ENCODE assay signal across 27 cellular contexts in genomic region chr7:103632972-103633371, GRCh38.
A peak's percentile ranks its signal among the peaks of the same experiment; 100 is the strongest.
DNase-seq lines count a peak whose midpoint lies in the region; ATAC-seq and TF ChIP-seq lines count a peak whose summit lies in the region.
"Had no signal": no experiment of that assay in that cellular context is flagged by ENCODE, and none has a peak within 500 bp of the region (broad histone marks: within the 10 kb centered on the region; RNA-seq: fewer than 3 reads in every experiment).

No MANE protein-coding gene starts in this region.

- intact Hi-C loops in activated T-helper 2 cell treated with anti-CD3 and anti-CD28 coated beads, Interferon-gamma antibody, Interleukin-2, Interleukin-4, amounts not matched to agents 10 μg/mL and 5 μg/mL and 100 μg/mL, durations not matched to agents 14 hours and 24 hours and 36 hours (cut with micrococcal nuclease) = no loop called here

- no peak overlapping the region for H3K9ac ChIP-seq in GM23248

- H3K4me1 Mint-ChIP-seq in activated T-helper 2 cell treated with anti-CD3 and anti-CD28 coated beads, Interferon-gamma antibody, Interleukin-2, Interleukin-4, amounts not matched to agents 10 μg/mL and 5 μg/mL and 100 μg/mL, durations not matched to agents 14 hours and 24 hours and 36 hours (ENCODE audit: low read depth) = no peaks in the 10 kb centered on the region
- H3K4me1 Mint-ChIP-seq: activated CD4-positive, alpha-beta T cell treated with anti-CD3 and anti-CD28 coated beads, Interleukin-2, amount 10 ng/mL, durations not matched to agents 7 days and 5 days; activated CD8-positive, alpha-beta memory T cell treated with anti-CD3 and anti-CD28 coated beads, Interleukin-2, amount 10 ng/mL, durations not matched to agents 7 days and 5 days; activated T-helper 17 cell treated with anti-CD3 and anti-CD28 coated beads, Interleukin-2, amount 50 U/mL, for 72 hours; CD4-positive, CD25-positive, alpha-beta regulatory T cell had no signal

- no peak overlapping the region for H3K27ac ChIP-seq in GM23248
- peak overlapping the region; percentile 64 for H3K27ac ChIP-seq in RWPE2 (ENCODE audit: poor library complexity, severe bottlenecking)
- H3K27ac ChIP-seq in epithelial cell of prostate = peak overlapping the region; percentile 27
- H3K27ac ChIP-seq: ascending aorta, esophagus muscularis mucosa, prostate gland, skin epidermis, transverse colon had no signal

- H3K4me2 ChIP-seq in GM23248 (ENCODE audit: unreplicated experiment) = peak overlapping the region; percentile 46

- H3K36me3 Mint-ChIP-seq in activated T-helper 2 cell treated with anti-CD3 and anti-CD28 coated beads, Interferon-gamma antibody, Interleukin-2, Interleukin-4, amounts not matched to agents 10 μg/mL and 5 μg/mL and 100 μg/mL, durations not matched to agents 14 hours and 24 hours and 36 hours (ENCODE audit: low read depth) = no peaks in the 10 kb centered on the region
- H3K36me3 Mint-ChIP-seq: activated CD8-positive, alpha-beta memory T cell treated with anti-CD3 and anti-CD28 coated beads, Interleukin-2, amount 10 ng/mL, durations not matched to agents 7 days and 5 days; activated naive CD8-positive, alpha-beta T cell; CD4-positive, CD25-positive, alpha-beta regulatory T cell had no signal

- no peak overlapping the region for H2AFZ ChIP-seq in GM23248

- in situ Hi-C loops in GM23248 (cut with MboI) = no loop called here

- H3K4me3 ChIP-seq in GM23248 = no peak overlapping the region
- no peak overlapping the region for H3K4me3 ChIP-seq in RWPE2 (ENCODE audit: severe bottlenecking)
- H3K4me3 ChIP-seq: ascending aorta, esophagus muscularis mucosa, K562, prostate gland, skin epidermis, transverse colon had no signal

- H3F3A ChIP-seq in GM23248 (ENCODE audit: insufficient read depth) = peaks cover 21% of the 10 kb centered on the region

- DNase-seq in GM23248 (peak; percentile 62), RWPE2 (ENCODE audit: low spot score) (no peak), epithelial cell of prostate (ENCODE audit: low read depth, low spot score) (peak; percentile 5), myocyte (ENCODE audit: low read depth) (peak; percentile 30), HT-29 (ENCODE audit: low spot score) (no peak), T-helper 2 cell (no peak)
- no peak for DNase-seq in activated T-helper 2 cell treated with anti-CD3 and anti-CD28 coated beads, Interferon-gamma antibody, Interleukin-2, Interleukin-4, amounts not matched to agents 10 μg/mL and 5 μg/mL and 100 μg/mL, durations not matched to agents 14 hours and 24 hours and 36 hours (ENCODE audit: low spot score)
- DNase-seq: activated CD4-positive, alpha-beta T cell treated with anti-CD3 and anti-CD28 coated beads, Interleukin-2, amount 10 ng/mL, durations not matched to agents 7 days and 5 days; activated CD8-positive, alpha-beta memory T cell treated with anti-CD3 and anti-CD28 coated beads, Interleukin-2, amount 10 ng/mL, durations not matched to agents 7 days and 5 days; CD4-positive, CD25-positive, alpha-beta regulatory T cell; effector memory CD4-positive, alpha-beta T cell; GDM1; glutamatergic neuron; left colon; mesenchymal stem cell; NCI-H1436; NCI-H524 treated with DMSO at 0.1 percent for 48 hours; stimulated activated CD4-positive, alpha-beta T cell treated with anti-CD3 and anti-CD28 coated beads, Interleukin-1b, Interleukin-23, amount 100 ng/mL, for 48 hours; T1000; transverse colon had no signal

- H3K27me3 ChIP-seq in GM23248 (replicated peaks; ENCODE audit: insufficient read depth) (no peaks in the 10 kb centered on the region), RWPE2 (ENCODE audit: insufficient read depth, poor library complexity, severe bottlenecking) (no peaks in the 10 kb centered on the region)
- H3K27me3 ChIP-seq: ascending aorta, esophagus muscularis mucosa, transverse colon had no signal

- H3K9me2 ChIP-seq in GM23248 (ENCODE audit: insufficient read depth) = no peaks in the 10 kb centered on the region; the same call in 1 of the 2 replicates

- H3K9me3 ChIP-seq in GM23248 (ENCODE audit: low read depth) = no peaks in the 10 kb centered on the region
- no peaks in the 10 kb centered on the region for H3K9me3 ChIP-seq in RWPE2 (ENCODE audit: severe bottlenecking)
- H3K9me3 ChIP-seq: ascending aorta, esophagus muscularis mucosa, prostate gland, transverse colon had no signal

- H3K27me3 Mint-ChIP-seq in activated T-helper 2 cell treated with anti-CD3 and anti-CD28 coated beads, Interferon-gamma antibody, Interleukin-2, Interleukin-4, amounts not matched to agents 10 μg/mL and 5 μg/mL and 100 μg/mL, durations not matched to agents 14 hours and 24 hours and 36 hours (ENCODE audit: low read depth) = no peaks in the 10 kb centered on the region
- H3K27me3 Mint-ChIP-seq: activated CD4-positive, alpha-beta T cell treated with anti-CD3 and anti-CD28 coated beads, Interleukin-2, amount 10 ng/mL, durations not matched to agents 7 days and 5 days had no signal

- H4K20me1 ChIP-seq in GM23248 (ENCODE audit: insufficient read depth) = no peaks in the 10 kb centered on the region

- H3K4me1 ChIP-seq in GM23248 (ENCODE audit: insufficient read depth) (peaks cover 43% of the 10 kb centered on the region), RWPE2 (ENCODE audit: insufficient read depth, poor library complexity, severe bottlenecking) (peaks cover 43% of the 10 kb centered on the region)
- H3K4me1 ChIP-seq: ascending aorta, esophagus muscularis mucosa, prostate gland, transverse colon had no signal

- no peak overlapping the region for H3K27ac Mint-ChIP-seq in activated T-helper 2 cell treated with anti-CD3 and anti-CD28 coated beads, Interferon-gamma antibody, Interleukin-2, Interleukin-4, amounts not matched to agents 10 μg/mL and 5 μg/mL and 100 μg/mL, durations not matched to agents 14 hours and 24 hours and 36 hours
- H3K27ac Mint-ChIP-seq: activated CD4-positive, alpha-beta T cell treated with anti-CD3 and anti-CD28 coated beads, Interleukin-2, amount 10 ng/mL, durations not matched to agents 7 days and 5 days; activated CD8-positive, alpha-beta memory T cell treated with anti-CD3 and anti-CD28 coated beads, Interleukin-2, amount 10 ng/mL, durations not matched to agents 7 days and 5 days; activated naive CD8-positive, alpha-beta T cell; activated T-helper 17 cell treated with anti-CD3 and anti-CD28 coated beads, Interleukin-2, amount 50 U/mL, for 72 hours; CD4-positive, CD25-positive, alpha-beta regulatory T cell had no signal

- H3K9me3 Mint-ChIP-seq in activated T-helper 2 cell treated with anti-CD3 and anti-CD28 coated beads, Interferon-gamma antibody, Interleukin-2, Interleukin-4, amounts not matched to agents 10 μg/mL and 5 μg/mL and 100 μg/mL, durations not matched to agents 14 hours and 24 hours and 36 hours = no peaks in the 10 kb centered on the region
- H3K9me3 Mint-ChIP-seq: activated CD4-positive, alpha-beta T cell treated with anti-CD3 and anti-CD28 coated beads, Interleukin-2, amount 10 ng/mL, durations not matched to agents 7 days and 5 days; activated T-helper 17 cell treated with anti-CD3 and anti-CD28 coated beads, Interleukin-2, amount 50 U/mL, for 72 hours had no signal

- H3K36me3 ChIP-seq in GM23248 (ENCODE audit: low read depth) (no peaks in the 10 kb centered on the region), RWPE2 (ENCODE audit: low read depth) (no peaks in the 10 kb centered on the region)
- H3K36me3 ChIP-seq: ascending aorta, esophagus muscularis mucosa, prostate gland, transverse colon had no signal

- ATAC-seq in RWPE2 (ENCODE audit: low read depth) = peak; percentile 59
- ATAC-seq: activated CD8-positive, alpha-beta memory T cell treated with anti-CD3 and anti-CD28 coated beads, Interleukin-2, amount 10 ng/mL, durations not matched to agents 7 days and 5 days; activated T-helper 17 cell treated with anti-CD3 and anti-CD28 coated beads, Interleukin-2, amount 50 U/mL, for 72 hours; left colon had no signal

- H3K79me2 ChIP-seq in GM23248 (ENCODE audit: insufficient read depth) = no peaks in the 10 kb centered on the region

- TF ChIP-seq CTCF in RWPE2 (IDR thresholded peaks at IDR 0.05; ENCODE audit: poor library complexity, severe bottlenecking) = no peak

- H3K4me3 Mint-ChIP-seq in activated T-helper 2 cell treated with anti-CD3 and anti-CD28 coated beads, Interferon-gamma antibody, Interleukin-2, Interleukin-4, amounts not matched to agents 10 μg/mL and 5 μg/mL and 100 μg/mL, durations not matched to agents 14 hours and 24 hours and 36 hours (ENCODE audit: low read depth) = no peak overlapping the region
- H3K4me3 Mint-ChIP-seq: activated CD4-positive, alpha-beta T cell treated with anti-CD3 and anti-CD28 coated beads, Interleukin-2, amount 10 ng/mL, durations not matched to agents 7 days and 5 days; activated CD8-positive, alpha-beta memory T cell treated with anti-CD3 and anti-CD28 coated beads, Interleukin-2, amount 10 ng/mL, durations not matched to agents 7 days and 5 days; activated naive CD8-positive, alpha-beta T cell; activated T-helper 17 cell treated with anti-CD3 and anti-CD28 coated beads, Interleukin-2, amount 50 U/mL, for 72 hours; CD4-positive, CD25-positive, alpha-beta regulatory T cell had no signal

- WGBS in GM23248 (ENCODE audit: low coverage in 1 of 2, low lambda C conversion rate in 2 of 2, missing lambda C conversion rate in 2 of 2), 2 experiments = 24 to 39% methylated on average over 1 of the region's 1 CpG

Comparison
In these comparisons a context has a peak if more than half of its experiments do, and no peak if none do; other contexts are left out.
1. DNase-seq: peak in GM23248 (single experiment), epithelial cell of prostate (single experiment) and myocyte (single experiment); none in RWPE2 (single experiment), HT-29 (single experiment), activated T-helper 2 cell treated with anti-CD3 and anti-CD28 coated beads, Interferon-gamma antibody, Interleukin-2, Interleukin-4, amounts not matched to agents 10 μg/mL and 5 μg/mL and 100 μg/mL, durations not matched to agents 14 hours and 24 hours and 36 hours (single experiment) and T-helper 2 cell (0 of 5).